20 cellular contexts compared by ENCODE assay signal in the genomic region with DNA sequence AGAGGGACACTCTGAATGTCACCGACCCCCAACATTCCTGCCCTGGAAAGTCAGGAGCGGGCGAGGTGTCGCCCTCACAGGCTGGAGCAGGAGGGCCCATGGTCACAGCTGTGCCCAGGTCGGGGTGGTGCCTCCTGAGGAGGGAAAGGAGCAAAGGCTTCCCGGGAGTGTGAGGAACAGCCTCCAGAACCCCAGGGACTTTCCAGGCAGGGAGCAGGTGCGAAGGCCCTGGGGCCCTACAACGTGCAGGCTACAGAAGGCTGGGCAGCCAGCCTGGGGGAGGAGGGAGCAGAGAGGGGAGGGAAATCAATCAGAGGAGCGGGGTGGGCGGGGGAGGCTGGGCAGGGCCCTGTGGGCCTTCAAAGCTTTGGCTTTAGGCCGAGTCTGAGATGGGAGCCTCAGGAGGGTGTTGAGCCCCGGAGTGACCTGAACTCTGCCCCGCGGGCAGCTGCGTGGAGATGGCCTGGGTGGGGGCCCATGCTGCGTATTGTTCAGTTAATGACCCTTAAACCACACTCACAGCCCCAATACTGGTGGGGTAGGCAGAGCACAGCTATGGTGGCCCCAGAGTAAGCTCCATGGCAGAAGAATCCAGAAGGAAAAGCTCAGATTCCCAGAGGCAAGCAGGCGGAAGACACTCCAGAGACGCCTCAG. TPM values are rescaled to one million over a fixed set of nuclear protein-coding genes. Genes with fewer than 3 reads are reported as not detected.
DNase-seq lines count a peak whose midpoint lies in the region; ATAC-seq, FAIRE-seq and TF ChIP-seq lines count a peak whose summit lies in the region.
"Had no signal": no experiment of that assay in that cellular context is flagged by ENCODE, and none has a peak within 500 bp of the region (broad histone marks: within the 10 kb centered on the region; RNA-seq: fewer than 3 reads in every experiment).

No MANE protein-coding gene starts in this region.

- H3K9me3 ChIP-seq in SK-N-SH (no peaks in the 10 kb centered on the region), HepG2 (ENCODE audit: low read length) (no peaks in the 10 kb centered on the region), sigmoid colon (no peaks in the 10 kb centered on the region), thyroid gland (no peaks in the 10 kb centered on the region)

- no peaks in the 10 kb centered on the region for H3K27me3 ChIP-seq in SK-N-SH (ENCODE audit: insufficient read depth)
- no peaks in the 10 kb centered on the region for H3K27me3 ChIP-seq in H7 (ENCODE audit: control insufficient read depth, insufficient read depth, low read length)
- peaks cover 0 to 65% of the 10 kb centered on the region in 2 experiments; a peak in 4 of 5 replicates for H3K27me3 ChIP-seq in HepG2 (ENCODE audit: control insufficient read depth in 1 of 2, insufficient read depth in 2 of 2, low read length in 2 of 2)
- H3K27me3 ChIP-seq in sigmoid colon: peaks cover 0 to 32% (median 0%) of the 10 kb centered on the region in 3 donors
- H3K27me3 ChIP-seq in thyroid gland: no peaks in the 10 kb centered on the region

- POLR2A ChIA-PET in SK-N-SH (lab: Yijun Ruan, JAX) (no interaction called here), HepG2 (lab: Yijun Ruan, JAX) (no interaction called here)

- in situ Hi-C loops in HepG2 (cut with HindIII; ENCODE audit: extremely low pct_ligation_motif_present, low pct_unique_long_range_greater_than_20kb): no loop called here
- in situ Hi-C loops in ACHN (cut with HindIII; ENCODE audit: low pct_ligation_motif_present, low pct_unique_long_range_greater_than_20kb, low sequenced_read_pairs): no loop called here

- no peak for FAIRE-seq in HepG2 (lab: Jason Lieb, UNC)
- FAIRE-seq: GM19239 had no signal

- H4K20me1 ChIP-seq in SK-N-SH (ENCODE audit: insufficient read depth): no peaks in the 10 kb centered on the region
- no peaks in the 10 kb centered on the region for H4K20me1 ChIP-seq in HepG2 (ENCODE audit: insufficient read depth, low read length)

- CTCF ChIA-PET in SK-N-SH (lab: Yijun Ruan, JAX) (no interaction called here), HepG2 (lab: Yijun Ruan, JAX; ENCODE audit: low intra/inter-chr PET ratio, low total read pairs) (no interaction called here)

- no peak for TF ChIP-seq EP300 in SK-N-SH (IDR thresholded peaks at IDR 0.05; ENCODE audit: borderline replicate concordance in 1 of 2, low read depth in 1 of 2, low read length in 1 of 2)
- no peak for TF ChIP-seq EP300 in HepG2 (IDR thresholded peaks at IDR 0.05; ENCODE audit: low read depth in 2 of 2, low read length in 2 of 2)
- TF ChIP-seq EP300 in HepG2 (CRISPR knock-in tag; IDR thresholded peaks at IDR 0.05; ENCODE audit: borderline replicate concordance): no peak
- TF ChIP-seq EP300 in sigmoid colon (IDR thresholded peaks at IDR 0.05): no peak

- 58% methylated on average over 12 of the region's 18 CpGs for WGBS in SK-N-SH (ENCODE audit: low lambda C conversion rate)
- WGBS in HepG2 (ENCODE audit: low lambda C conversion rate): 20% methylated on average over 16 of the region's 18 CpGs
- WGBS in sigmoid colon, 2 donors: 58 to 85% methylated on average over 18 of the region's 18 CpGs
- WGBS in thyroid gland, 2 donors: 78 to 84% methylated on average over 16 to 18 of the region's 18 CpGs

- DNase-seq in SK-N-SH (peak; percentile 19), H7 (peak; percentile 48), HepG2 (ENCODE audit: low spot score) (no peak), sigmoid colon (peak; percentile 36), NCI-H524 treated with DMSO at 0.1 percent for 48 hours (lab: John Stamatoyannopoulos, UW) (no peak), thyroid gland (no peak), ACHN (no peak)
- DNase-seq: Calu3; CD4-positive, alpha-beta memory T cell; GF-D8; GM23248; NCI-H1417 treated with DMSO at 0.1 percent for 48 hours; NCI-H1930; NCI-H226; NCI-H524; SIG-M5 had no signal

- H3K9me2 ChIP-seq in SK-N-SH: no peaks in the 10 kb centered on the region

- intact Hi-C loops in HepG2 (cut with micrococcal nuclease; ENCODE audit: unreplicated experiment): no loop called here
- intact Hi-C loops in sigmoid colon (cut with DNase I): no loop called here
- intact Hi-C loops in thyroid gland (cut with DNase I): no loop called here

- no peaks in the 10 kb centered on the region for H3K36me3 ChIP-seq in SK-N-SH (replicated peaks in 1 of 2; ENCODE audit: control insufficient read depth in 1 of 2, insufficient read depth in 2 of 2, low read length in 1 of 2)
- no peaks in the 10 kb centered on the region for H3K36me3 ChIP-seq in H7 (replicated peaks; ENCODE audit: control insufficient read depth, insufficient read depth, low read length)
- no peaks in the 10 kb centered on the region for H3K36me3 ChIP-seq in HepG2 (replicated peaks in 1 of 2; ENCODE audit: control insufficient read depth in 1 of 2, insufficient read depth in 2 of 2, low read length in 2 of 2)
- H3K36me3 ChIP-seq in sigmoid colon: no peaks in the 10 kb centered on the region
- no peaks in the 10 kb centered on the region for H3K36me3 ChIP-seq in thyroid gland

- H3K4me3 ChIP-seq in SK-N-SH (ENCODE audit: low read depth in 2 of 2, low read length in 1 of 2) (no peak overlapping the region), H7 (ENCODE audit: insufficient read depth, low read depth, low read length) (no peak overlapping the region), HepG2 (replicated peaks in 1 of 3; ENCODE audit: insufficient read depth in 1 of 3, low read depth in 2 of 3, low read length in 3 of 3) (no peak overlapping the region), sigmoid colon (no peak overlapping the region), thyroid gland (replicated peaks in 1 of 3) (no peak overlapping the region)
- H3K4me3 ChIP-seq: GM23248 had no signal

- H3F3A ChIP-seq in SK-N-SH (replicated peaks; ENCODE audit: insufficient read depth): no peaks in the 10 kb centered on the region

- H3K27ac ChIP-seq in SK-N-SH (ENCODE audit: low read depth in 2 of 2, low read length in 1 of 2): no peak overlapping the region
- H3K27ac ChIP-seq in HepG2 (ENCODE audit: extremely low read length, insufficient read depth, low read length): no peak overlapping the region
- H3K27ac ChIP-seq in sigmoid colon: no peak overlapping the region
- no peak overlapping the region for H3K27ac ChIP-seq in thyroid gland
- H3K27ac ChIP-seq: 22Rv1, GM23248, KMS-11 had no signal

- TF ChIP-seq POLR2A in HepG2 (IDR thresholded peaks at IDR 0.05; ENCODE audit: insufficient read depth in 1 of 2, low read depth in 2 of 2, low read length in 2 of 2) (no peak), sigmoid colon (IDR thresholded peaks at IDR 0.05) (no peak), thyroid gland (IDR thresholded peaks at IDR 0.05) (no peak)

- H2AFZ ChIP-seq in SK-N-SH (ENCODE audit: low read depth) (no peak overlapping the region), HepG2 (ENCODE audit: low read length) (no peak overlapping the region)
- H2AFZ ChIP-seq: GM23248 had no signal

- H3K79me2 ChIP-seq in SK-N-SH (ENCODE audit: insufficient read depth) (no peaks in the 10 kb centered on the region), HepG2 (ENCODE audit: insufficient read depth, low read length) (no peaks in the 10 kb centered on the region)

- H3K4me1 ChIP-seq in SK-N-SH (ENCODE audit: control insufficient read depth in 1 of 2, insufficient read depth in 2 of 2, low read depth in 1 of 2, low read length in 1 of 2): no peaks in the 10 kb centered on the region
- H3K4me1 ChIP-seq in HepG2 (ENCODE audit: insufficient read depth, low read length): no peaks in the 10 kb centered on the region
- H3K4me1 ChIP-seq in sigmoid colon: no peaks in the 10 kb centered on the region
- H3K4me1 ChIP-seq in thyroid gland: no peaks in the 10 kb centered on the region

- H3K9ac ChIP-seq in SK-N-SH (no peak overlapping the region), HepG2 (ENCODE audit: insufficient read depth, low read depth, low read length) (no peak overlapping the region)
- H3K9ac ChIP-seq: GM23248, KMS-11 had no signal

- TF ChIP-seq RAD21 in SK-N-SH (IDR thresholded peaks at IDR 0.05; ENCODE audit: low read length) (no peak), HepG2 (CRISPR knock-in tag; IDR thresholded peaks at IDR 0.05) (no peak)

- H3K4me2 ChIP-seq in SK-N-SH: no peak overlapping the region
- H3K4me2 ChIP-seq in HepG2 (ENCODE audit: low read depth, low read length): no peak overlapping the region
- H3K4me2 ChIP-seq: KMS-11 had no signal

- ATAC-seq in SK-N-SH treated with all-trans-retinoic acid at 6 μM for 48 hours (no peak), HepG2 (peak; percentile 12; the same call in 1 of the 3 replicates)

- TF ChIP-seq CTCF in SK-N-SH (IDR thresholded peaks at IDR 0.05): no peak
- TF ChIP-seq CTCF in HepG2 (CRISPR knock-in tag; IDR thresholded peaks at IDR 0.05): no peak
- no peak for TF ChIP-seq CTCF in sigmoid colon (IDR thresholded peaks at IDR 0.05)
- TF ChIP-seq CTCF in thyroid gland (IDR thresholded peaks at IDR 0.05): no peak

- BruUV-seq in HepG2 (replicated peaks; lab: Mats Ljungman, UMichigan): no TSS peak

RNA-seq across cellular contexts. Expression of a gene that starts 44.2 kb away (rescaled TPM):
- 24.3 and 25.1 TPM in 2 replicates for polyA plus RNA-seq in SK-N-SH (2012; rRNA removed)
- polyA plus RNA-seq in SK-N-SH (2012; cell fraction: cytosol; rRNA removed): 20.7 and 25.7 TPM in 2 replicates
- 39.2 and 43.0 TPM in 2 replicates for polyA plus RNA-seq in SK-N-SH (2012; cell fraction: nucleus; rRNA removed)
- total RNA-seq in H7 (2014; rRNA removed; shearing (Covaris generic)): 44.8 and 47.4 TPM in 2 replicates
- total RNA-seq in HepG2 (2016; rRNA removed; fragmentation: Illumina TruSeq; extraction: Trizol): 33.2 and 34.4 TPM in 2 replicates
- 47.7 and 48.9 TPM in 2 replicates for total RNA-seq in HepG2 (2016; cell fraction: cytosol; rRNA removed; fragmentation: Illumina TruSeq; extraction: Trizol; ENCODE audit: low read depth)
- 31.4 and 33.7 TPM in 2 replicates for total RNA-seq in HepG2 (2016; cell fraction: insoluble cytoplasmic fraction; rRNA removed; fragmentation: Illumina TruSeq; extraction: Trizol)
- 86.0 and 86.6 TPM in 2 replicates for total RNA-seq in HepG2 (2016; cell fraction: membrane; rRNA removed; fragmentation: Illumina TruSeq; extraction: Trizol)
- 29.7 and 31.1 TPM in 2 replicates for total RNA-seq in HepG2 (2016; cell fraction: nucleus; rRNA removed; fragmentation: Illumina TruSeq; extraction: Trizol)
- polyA plus RNA-seq in HepG2 (2011; rRNA removed): 32.7 TPM in 2 replicates
- polyA plus RNA-seq in HepG2 (2011; cell fraction: cytosol; rRNA removed): 31.1 and 33.7 TPM in 2 replicates
- polyA plus RNA-seq in HepG2 (2011; cell fraction: nucleus; rRNA removed): 42.0 and 48.5 TPM in 2 replicates
- polyA plus RNA-seq in HepG2 (2012): 26.5 and 33.1 TPM in 2 replicates
- polyA plus RNA-seq in HepG2 (2016; cell fraction: cytosol; fragmentation: Illumina TruSeq; extraction: Trizol; ENCODE audit: low read depth): 64.7 and 70.1 TPM in 2 replicates
- 40.4 and 47.0 TPM in 2 replicates for polyA plus RNA-seq in HepG2 (2016; cell fraction: insoluble cytoplasmic fraction; fragmentation: Illumina TruSeq; extraction: Trizol; ENCODE audit: low read depth)
- polyA plus RNA-seq in HepG2 (2016; cell fraction: membrane; fragmentation: Illumina TruSeq; extraction: Trizol; ENCODE audit: low read depth): 94.1 and 94.6 TPM in 2 replicates
- 53.3 and 54.4 TPM in 2 replicates for polyA plus RNA-seq in HepG2 (2016; cell fraction: nucleus; fragmentation: Illumina TruSeq; extraction: Trizol; ENCODE audit: insufficient read depth, low read depth)
- polyA minus RNA-seq in HepG2 (2011; rRNA and poly(A)+ RNA removed; ENCODE audit: low replicate concordance): 40.2 and 62.1 TPM in 2 replicates
- polyA minus RNA-seq in HepG2 (2011; cell fraction: cytosol; rRNA and poly(A)+ RNA removed): 16.4 and 18.6 TPM in 2 replicates
- 44.7 and 44.8 TPM in 2 replicates for polyA minus RNA-seq in HepG2 (2011; cell fraction: nucleus; rRNA and poly(A)+ RNA removed)
- total RNA-seq in sigmoid colon: 10 to 100 TPM; 22.7 to 44.0 (median 34.6) TPM
- 10 to 100 TPM; 18.4 to 23.8 (median 22.8) TPM for polyA plus RNA-seq in sigmoid colon
- 10 to 100 TPM; 32.3 to 38.7 (median 33.9) TPM for total RNA-seq in thyroid gland

Comparison
In these comparisons a context has a peak if more than half of its experiments do, and no peak if none do; other contexts are left out.
1. DNase-seq: peak in SK-N-SH (single experiment), H7 (single experiment) and sigmoid colon (single experiment); none in HepG2 (single experiment), NCI-H524 treated with DMSO at 0.1 percent for 48 hours (single experiment), thyroid gland (0 of 2) and ACHN (single experiment).